Comparison of ENCODE assay signal across 8 cellular contexts in genomic region chr12:27524839-27525238, GRCh38. TPM values are rescaled to one million over a fixed set of nuclear protein-coding genes. Genes with fewer than 3 reads are reported as not detected.
DNase-seq lines count a peak whose midpoint lies in the region; ATAC-seq and TF ChIP-seq lines count a peak whose summit lies in the region.

No MANE protein-coding gene starts in this region.

- H3K36me3 ChIP-seq in A673 (ENCODE audit: insufficient read depth, low read length, poor library complexity, severe bottlenecking) (no peaks in the 10 kb centered on the region), iPS-20b (ENCODE audit: insufficient read depth, low read depth, low read length) (no peaks in the 10 kb centered on the region)

- H3K9me3 ChIP-seq in A673 (ENCODE audit: low read depth, low read length, poor library complexity, severe bottlenecking) = no peaks in the 10 kb centered on the region
- no peaks in the 10 kb centered on the region for H3K9me3 ChIP-seq in iPS-20b (ENCODE audit: insufficient read depth, low read depth, low read length)

- H3K4me3 Mint-ChIP-seq in activated naive CD8-positive, alpha-beta T cell treated with anti-CD3 and anti-CD28 coated beads for 36 hours = peak overlapping the region; percentile 92
- peak overlapping the region; percentile 91 for H3K4me3 Mint-ChIP-seq in stimulated activated effector memory CD8-positive, alpha-beta T cell treated with anti-CD3 and anti-CD28 coated beads, Interleukin-12 subunit alpha, Interleukin-12 subunit beta, amount 100 ng/mL, for 72 hours

- POLR2A ChIA-PET in A673 (lab: Charles Lee; ENCODE audit: low non-redundant PET) = no interaction called here

- ATAC-seq in stimulated activated effector memory CD8-positive, alpha-beta T cell treated with anti-CD3 and anti-CD28 coated beads, Interleukin-12 subunit alpha, Interleukin-12 subunit beta, amount 100 ng/mL, for 72 hours = no peak
- ATAC-seq in HG03439 (IDR thresholded peaks at IDR 0.05; ENCODE audit: unreplicated experiment) (no peak), GM21825 (IDR thresholded peaks at IDR 0.05; ENCODE audit: unreplicated experiment) (no peak), GM21360 (IDR thresholded peaks at IDR 0.05; ENCODE audit: unreplicated experiment) (no peak)

- H3K36me3 Mint-ChIP-seq in activated naive CD8-positive, alpha-beta T cell treated with anti-CD3 and anti-CD28 coated beads for 36 hours = no peaks in the 10 kb centered on the region
- no peaks in the 10 kb centered on the region for H3K36me3 Mint-ChIP-seq in stimulated activated effector memory CD8-positive, alpha-beta T cell treated with anti-CD3 and anti-CD28 coated beads, Interleukin-12 subunit alpha, Interleukin-12 subunit beta, amount 100 ng/mL, for 72 hours

- H3K9me3 Mint-ChIP-seq in activated naive CD8-positive, alpha-beta T cell treated with anti-CD3 and anti-CD28 coated beads for 36 hours = no peaks in the 10 kb centered on the region
- no peaks in the 10 kb centered on the region for H3K9me3 Mint-ChIP-seq in stimulated activated effector memory CD8-positive, alpha-beta T cell treated with anti-CD3 and anti-CD28 coated beads, Interleukin-12 subunit alpha, Interleukin-12 subunit beta, amount 100 ng/mL, for 72 hours

- H3K27me3 ChIP-seq in A673 (replicated peaks; ENCODE audit: insufficient read depth, low read depth, low read length, poor library complexity) (no peaks in the 10 kb centered on the region), iPS-20b (ENCODE audit: insufficient read depth, low read length) (peaks cover 15% of the 10 kb centered on the region)

- BruUV-seq in A673 (replicated peaks; lab: Mats Ljungman, UMichigan) = TSS peak; percentile 59

- CTCF ChIA-PET in A673 (lab: Charles Lee) = no interaction called here

- peaks cover 11% of the 10 kb centered on the region for H3K27me3 Mint-ChIP-seq in activated naive CD8-positive, alpha-beta T cell treated with anti-CD3 and anti-CD28 coated beads for 36 hours

- H3K4me3 ChIP-seq in A673 (ENCODE audit: low read depth, low read length, poor library complexity, severe bottlenecking) = peak overlapping the region; percentile 69
- H3K4me3 ChIP-seq in HFF-Myc (replicated peaks; ENCODE audit: low read depth, low read length) = peak overlapping the region; percentile 69
- H3K4me3 ChIP-seq in iPS-20b (ENCODE audit: low read length) = peak overlapping the region; percentile 74

- peaks cover 24% of the 10 kb centered on the region for H3K4me1 Mint-ChIP-seq in activated naive CD8-positive, alpha-beta T cell treated with anti-CD3 and anti-CD28 coated beads for 36 hours
- H3K4me1 Mint-ChIP-seq in stimulated activated effector memory CD8-positive, alpha-beta T cell treated with anti-CD3 and anti-CD28 coated beads, Interleukin-12 subunit alpha, Interleukin-12 subunit beta, amount 100 ng/mL, for 72 hours = peaks cover 19% of the 10 kb centered on the region

- no peak overlapping the region for H3K27ac Mint-ChIP-seq in activated naive CD8-positive, alpha-beta T cell treated with anti-CD3 and anti-CD28 coated beads for 36 hours
- H3K27ac Mint-ChIP-seq in stimulated activated effector memory CD8-positive, alpha-beta T cell treated with anti-CD3 and anti-CD28 coated beads, Interleukin-12 subunit alpha, Interleukin-12 subunit beta, amount 100 ng/mL, for 72 hours = no peak overlapping the region

- intact Hi-C loops in A673 (cut with micrococcal nuclease; ENCODE audit: unreplicated experiment) = loop anchor here (5.0 kb wide), 1 partner anchor 92 kb away; no protein-coding TSS in a partner anchor

- peak overlapping the region; percentile 82; the same call in 1 of the 2 replicates for H3K9ac ChIP-seq in iPS-20b (ENCODE audit: low read depth, low read length)

- H3K4me1 ChIP-seq in A673 (ENCODE audit: insufficient read depth, low read length, poor library complexity, severe bottlenecking) = peaks cover 34% of the 10 kb centered on the region
- peaks cover 23% of the 10 kb centered on the region; the same call in 1 of the 2 replicates for H3K4me1 ChIP-seq in iPS-20b (ENCODE audit: insufficient read depth, low read length)

- no peak; the same call in 1 of the 2 replicates for TF ChIP-seq CTCF in A673 (conservative IDR thresholded peaks at IDR 0.05; ENCODE audit: low read depth, low read length)
- TF ChIP-seq CTCF in HFF-Myc (IDR thresholded peaks at IDR 0.05; ENCODE audit: low read depth, low read length, missing control alignments) = no peak

- DNase-seq in A673 (ENCODE audit: low spot score) (peak; percentile 44), HFF-Myc (ENCODE audit: extremely low read depth, low read depth) (no peak)
- DNase-seq in activated naive CD8-positive, alpha-beta T cell treated with anti-CD3 and anti-CD28 coated beads for 36 hours = no peak
- DNase-seq in stimulated activated effector memory CD8-positive, alpha-beta T cell treated with anti-CD3 and anti-CD28 coated beads, Interleukin-12 subunit alpha, Interleukin-12 subunit beta, amount 100 ng/mL, for 72 hours (ENCODE audit: low spot score in 2 of 2) = no peak

- H3K27ac ChIP-seq in A673 (ENCODE audit: low read depth, low read length, poor library complexity, severe bottlenecking) (peak overlapping the region; percentile 72), iPS-20b (ENCODE audit: low read length) (no peak overlapping the region)

RNA-seq across cellular contexts. Expression of gene PPFIBP1, which starts 0.8 kb away (rescaled TPM):
- total RNA-seq in A673 (2021) = 41.2 and 49.1 TPM in 2 replicates
- 10 to 100 TPM; 22.2 to 22.5 TPM for total RNA-seq in activated naive CD8-positive, alpha-beta T cell treated with anti-CD3 and anti-CD28 coated beads for 36 hours
